ENCODE assay signal across 16 cellular contexts in the genomic region with DNA sequence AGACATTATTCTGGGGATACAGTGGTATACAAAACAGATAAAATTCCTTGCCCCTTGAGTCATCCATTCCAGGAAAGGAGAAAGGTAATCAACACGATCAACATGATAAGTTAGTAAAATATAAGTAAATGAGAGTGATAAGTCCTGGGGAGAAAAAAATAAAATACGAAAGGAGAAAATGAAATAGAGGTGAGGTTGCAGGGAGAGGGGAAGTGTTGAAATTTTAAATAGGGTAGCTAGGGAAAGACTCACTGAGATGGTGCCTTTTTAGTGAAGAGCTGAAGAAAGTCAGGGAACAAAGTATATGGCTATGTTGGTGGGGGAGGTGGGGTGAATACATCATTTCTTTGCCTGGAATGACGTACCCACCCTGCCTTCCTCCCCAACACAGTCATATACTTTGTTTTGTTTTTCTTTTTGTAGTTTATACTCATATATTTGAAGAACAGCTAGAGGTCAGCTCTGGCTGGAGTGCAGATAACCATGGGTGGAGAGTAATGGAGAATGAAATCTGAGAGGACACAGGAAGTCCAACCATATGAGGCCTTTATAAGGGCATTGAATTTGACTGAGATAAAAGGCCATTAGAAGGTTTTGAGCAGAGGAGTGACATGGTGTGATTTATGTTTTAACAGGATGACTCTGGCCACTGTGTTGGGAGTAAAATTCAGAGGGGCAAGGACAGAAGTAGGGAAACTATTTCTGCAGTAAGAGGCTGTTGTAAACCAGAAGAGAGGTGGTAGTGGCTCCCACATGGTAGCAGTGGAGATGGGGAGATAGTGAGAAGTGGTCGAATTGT. TPM values are rescaled to one million over a fixed set of nuclear protein-coding genes. Genes with fewer than 3 reads are reported as not detected.
DNase-seq lines count a peak whose midpoint lies in the region; ATAC-seq and TF ChIP-seq lines count a peak whose summit lies in the region.
"Had no signal": no experiment of that assay in that cellular context is flagged by ENCODE, and none has a peak within 500 bp of the region (broad histone marks: within the 10 kb centered on the region; RNA-seq: fewer than 3 reads in every experiment).

No MANE protein-coding gene starts in this region.

- no peaks in the 10 kb centered on the region for H3K36me3 ChIP-seq in mesodermal cell (ENCODE audit: control insufficient read depth, insufficient read depth, low read length)
- H3K36me3 ChIP-seq: thoracic aorta had no signal

- H3K4me1 ChIP-seq in mesodermal cell (ENCODE audit: control insufficient read depth, insufficient read depth, low read length, poor library complexity, severe bottlenecking) = peaks cover 38% of the 10 kb centered on the region

- 90 to 100% methylated on average over 2 of the region's 4 CpGs for WGBS in mesodermal cell (ENCODE audit: insufficient coverage in 2 of 2), 2 experiments

- DNase-seq in H4 (ENCODE audit: low spot score) (peak; percentile 75), NCI-H748 treated with DMSO at 0.1 percent for 48 hours (lab: John Stamatoyannopoulos, UW) (peak; percentile 10), choroid plexus epithelial cell (ENCODE audit: low read depth) (peak; percentile 88), NCI-H82 treated with DMSO at 0.1 percent for 48 hours (lab: John Stamatoyannopoulos, UW; ENCODE audit: unreplicated experiment) (no peak), RKO (ENCODE audit: low spot score) (no peak)
- DNase-seq: activated CD4-positive, alpha-beta memory T cell treated with anti-CD3 and anti-CD28 coated beads, Interleukin-2, amount 10 ng/mL, durations not matched to agents 7 days and 5 days; activated naive CD4-positive, alpha-beta T cell; CD4-positive, alpha-beta memory T cell; NCI-H1930; stimulated activated CD4-positive, alpha-beta T cell treated with anti-CD3 and anti-CD28 coated beads, Interleukin-12 subunit alpha, Interleukin-12 subunit beta, amount 100 ng/mL, for 4 hours; T-helper 17 cell had no signal

- TF ChIP-seq CTCF in choroid plexus epithelial cell (conservative IDR thresholded peaks at IDR 0.05; ENCODE audit: low read depth, low read length) = no peak

- H3K4me3 ChIP-seq in choroid plexus epithelial cell (ENCODE audit: low read depth, low read length) = no peak overlapping the region
- no peak overlapping the region for H3K4me3 ChIP-seq in mesodermal cell (ENCODE audit: extremely low read depth, insufficient read depth, low read length, poor library complexity, severe bottlenecking)
- H3K4me3 ChIP-seq: thoracic aorta had no signal

- H3K9me3 ChIP-seq in mesodermal cell (ENCODE audit: control insufficient read depth, low read length) = no peaks in the 10 kb centered on the region
- H3K9me3 ChIP-seq: thoracic aorta had no signal

- ATAC-seq in GM18909 (IDR thresholded peaks at IDR 0.05; ENCODE audit: poor library complexity, unreplicated experiment) = no peak
- ATAC-seq in GM21825 (IDR thresholded peaks at IDR 0.05; ENCODE audit: unreplicated experiment) = no peak
- ATAC-seq: T-helper 17 cell had no signal

- H3K27ac ChIP-seq in mesodermal cell (ENCODE audit: low read depth, low read length, severe bottlenecking) = peak overlapping the region; percentile 68
- H3K27ac ChIP-seq: KMS-11, thoracic aorta had no signal

RNA-seq across cellular contexts. Expression of a gene that starts 54.8 kb away (rescaled TPM):
- 112 and 259 TPM in 2 replicates for total RNA-seq in H4 (2014; rRNA removed; shearing (Covaris generic))
- polyA plus RNA-seq in mesodermal cell (2013, experiment 1 of 2) = 133 TPM
- 141 TPM for polyA plus RNA-seq in mesodermal cell (2013, experiment 2 of 2)

Comparison
In these comparisons a context has a peak if more than half of its experiments do, and no peak if none do; other contexts are left out.
1. DNase-seq: peak in H4 (single experiment), NCI-H748 treated with DMSO at 0.1 percent for 48 hours (single experiment) and choroid plexus epithelial cell (single experiment); none in NCI-H82 treated with DMSO at 0.1 percent for 48 hours (single experiment) and RKO (single experiment).